12 cellular contexts compared by ENCODE assay signal in genomic region chr1:6207075-6207885, GRCh38. TPM values are rescaled to one million over a fixed set of nuclear protein-coding genes. Genes with fewer than 3 reads are reported as not detected.
DNase-seq lines count a peak whose midpoint lies in the region; ATAC-seq, FAIRE-seq and TF ChIP-seq lines count a peak whose summit lies in the region.
"Had no signal": no experiment of that assay in that cellular context is flagged by ENCODE, and none has a peak within 500 bp of the region (broad histone marks: within the 10 kb centered on the region; RNA-seq: fewer than 3 reads in every experiment).

No MANE protein-coding gene starts in this region.

- FAIRE-seq in H1 (lab: Jason Lieb, UNC) (no peak), H54 (lab: Jason Lieb, UNC) (no peak)

- H3K23ac ChIP-seq in H1 (ENCODE audit: insufficient read length), result no peak overlapping the region

- H3F3A ChIP-seq in PC-3 (ENCODE audit: low read length, unreplicated experiment) (no peaks in the 10 kb centered on the region), neural progenitor cell (ENCODE audit: low read depth) (peaks cover 44% of the 10 kb centered on the region)

- no peak overlapping the region; the same call in 1 of the 2 replicates for H2BK5ac ChIP-seq in H1 (ENCODE audit: low read depth, low read length)

- peak overlapping the region; percentile 71; the same call in 1 of the 2 replicates for H3K18ac ChIP-seq in H1 (ENCODE audit: extremely low read depth, low read length)

- H4K20me1 ChIP-seq in PC-3 (ENCODE audit: low read length) (no peaks in the 10 kb centered on the region), H1 (replicated peaks in 1 of 2; ENCODE audit: control insufficient read depth in 1 of 2, insufficient read depth in 2 of 2, low read length in 2 of 2) (peaks cover 0 to 7% of the 10 kb centered on the region in 2 experiments), neural progenitor cell (ENCODE audit: low read depth) (peaks cover 3% of the 10 kb centered on the region)

- CTCF ChIA-PET in PC-3 (lab: Charles Lee), result no interaction called here
- CTCF ChIA-PET in H1 (lab: Charles Lee; ENCODE audit: partially characterized antibody), result interaction anchor here (0.7 to 17.1 kb wide), 14 partner anchors 9 to 212 kb away, joined by 3 to 353 read pairs (median 4); partner anchors contain the start of genes HES2, HES3 and ICMT

- TF ChIP-seq CTCF in PC-3 (conservative IDR thresholded peaks at IDR 0.05; ENCODE audit: low read depth, low read length) (no peak), H1 (IDR thresholded peaks at IDR 0.05; ENCODE audit: control extremely low read depth in 1 of 3, insufficient read depth in 1 of 3, low read depth in 1 of 3, low read length in 3 of 3) (no peak), neural progenitor cell (IDR thresholded peaks at IDR 0.05) (no peak), ovary (IDR thresholded peaks at IDR 0.05) (no peak)

- no peak overlapping the region for H4K5ac ChIP-seq in H1 (ENCODE audit: insufficient read length, low read depth, low read length)

- peaks cover 20% of the 10 kb centered on the region; the same call in 1 of the 2 replicates for H3K23me2 ChIP-seq in H1 (ENCODE audit: low read depth, low read length)

- TF ChIP-seq POLR2A in H1 (IDR thresholded peaks at IDR 0.05; ENCODE audit: control extremely low read depth in 1 of 2, low read depth in 2 of 2, low read length in 2 of 2), result no peak
- no peak for TF ChIP-seq POLR2A in H54 (IDR thresholded peaks at IDR 0.05; ENCODE audit: low read depth, low read length)
- no peak for TF ChIP-seq POLR2A in ovary (IDR thresholded peaks at IDR 0.05)

- H3K27ac Mint-ChIP-seq in neural progenitor cell, result no peak overlapping the region

- TSS peak; percentile 57 for BruUV-seq in PC-3 (replicated peaks; lab: Mats Ljungman, UMichigan)

- POLR2A ChIA-PET in PC-3 (lab: Charles Lee; ENCODE audit: unreplicated experiment), result no interaction called here
- POLR2A ChIA-PET in H1 (lab: Charles Lee; ENCODE audit: partially characterized antibody), result interaction anchor here (0.6 to 5.6 kb wide), 16 partner anchors 8 to 259 kb away, joined by 3 to 78 read pairs (median 6); partner anchors contain the start of genes HES3, ICMT, RPL22 and TNFRSF25

- H3K27ac ChIP-seq in PC-3 (ENCODE audit: low read length) (peak overlapping the region; percentile 81; the same call in 1 of the 2 replicates), H1 (ENCODE audit: low read depth, low read length) (no peak overlapping the region), neural progenitor cell (no peak overlapping the region), ovary (no peak overlapping the region)

- H3K4ac ChIP-seq in H1 (replicated peaks; ENCODE audit: insufficient read length, low read depth, low read length), result no peak overlapping the region

- DNase-seq in PC-3 (no peak), H1 (ENCODE audit: low read depth in 1 of 2, low spot score in 2 of 2) (no peak), neural progenitor cell (ENCODE audit: low spot score) (no peak), NCI-H146 (lab: John Stamatoyannopoulos, UW) (no peak), H54 (ENCODE audit: insufficient read length, low spot score) (no peak), ovary (no peak)
- DNase-seq: KG1, NCI-H226 had no signal

- peaks cover 14% of the 10 kb centered on the region; the same call in 1 of the 2 replicates for H3K4me1 ChIP-seq in PC-3 (ENCODE audit: insufficient read depth, low read length)
- peaks cover 0 to 31% (median 24%) of the 10 kb centered on the region in 4 experiments; a peak in 6 of 7 replicates for H3K4me1 ChIP-seq in H1 (replicated peaks in 1 of 4; ENCODE audit: control insufficient read depth in 3 of 4, insufficient read depth in 4 of 4, low read length in 3 of 4)
- peaks cover 14% of the 10 kb centered on the region for H3K4me1 ChIP-seq in neural progenitor cell
- peaks cover 13% of the 10 kb centered on the region for H3K4me1 ChIP-seq in ovary (ENCODE audit: insufficient read depth)

- no peaks in the 10 kb centered on the region for H3K9me3 ChIP-seq in PC-3 (ENCODE audit: low read length)
- no peaks in the 10 kb centered on the region for H3K9me3 ChIP-seq in H1 (ENCODE audit: insufficient read depth in 2 of 2, low read depth in 1 of 2, low read length in 1 of 2)
- no peaks in the 10 kb centered on the region for H3K9me3 ChIP-seq in neural progenitor cell (ENCODE audit: low read depth)
- H3K9me3 ChIP-seq in ovary, result no peaks in the 10 kb centered on the region
- H3K9me3 ChIP-seq: mucosa of descending colon had no signal

- no peak for ATAC-seq in PC-3
- ATAC-seq: SK-N-SH treated with all-trans-retinoic acid at 6 μM for 48 hours had no signal

- no peak overlapping the region for H2BK12ac ChIP-seq in H1 (ENCODE audit: low read depth, low read length)

- H4K91ac ChIP-seq in H1 (replicated peaks; ENCODE audit: insufficient read length, low read length), result no peak overlapping the region

- H3K79me1 ChIP-seq in H1 (ENCODE audit: low read depth, low read length), result no peaks in the 10 kb centered on the region

- H3K27me3 ChIP-seq in PC-3 (ENCODE audit: low read length) (no peaks in the 10 kb centered on the region), H1 (replicated peaks in 1 of 4; ENCODE audit: control insufficient read depth in 3 of 4, extremely low read depth in 1 of 4, insufficient read depth in 3 of 4, low read length in 3 of 4) (peaks cover 1 to 52% (median 40%) of the 10 kb centered on the region in 4 experiments), neural progenitor cell (peaks cover 49% of the 10 kb centered on the region), ovary (no peaks in the 10 kb centered on the region)

- TF ChIP-seq EP300 in H1 (IDR thresholded peaks at IDR 0.05; ENCODE audit: borderline replicate concordance in 1 of 2, low read depth in 2 of 2, low read length in 2 of 2) (no peak), ovary (IDR thresholded peaks at IDR 0.05) (no peak)

- H3K14ac ChIP-seq in H1 (ENCODE audit: insufficient read length), result no peak overlapping the region

- H3K27me3 Mint-ChIP-seq in neural progenitor cell (ENCODE audit: insufficient read depth, low read depth), result peaks cover 10% of the 10 kb centered on the region

- peaks cover 11% of the 10 kb centered on the region for H3K4me1 Mint-ChIP-seq in neural progenitor cell

- WGBS in H1 (ENCODE audit: extremely low coverage in 1 of 2, insufficient coverage in 1 of 2, insufficient read length in 1 of 2, insufficient replicate concordance in 2 of 2, low coverage in 1 of 2, low lambda C conversion rate in 2 of 2, missing lambda C conversion rate in 1 of 2), 2 experiments, result 79% methylated on average over 18 of the region's 19 CpGs; no CpG with 5 or more reads in 1 of the 2 experiments
- 84 to 91% (median 88%) methylated on average over 18 to 19 of the region's 19 CpGs for WGBS in ovary, 3 donors

- H3K9ac ChIP-seq in PC-3 (ENCODE audit: low read length) (peak overlapping the region; percentile 89), H1 (replicated peaks in 1 of 4; ENCODE audit: extremely low read depth in 1 of 4, low read depth in 3 of 4, low read length in 3 of 4) (no peak overlapping the region), neural progenitor cell (no peak overlapping the region)

- H3K4me2 ChIP-seq in PC-3 (ENCODE audit: low read length) (peak overlapping the region; percentile 89), H1 (ENCODE audit: insufficient read depth in 1 of 2, low read depth in 2 of 2, low read length in 2 of 2) (peak overlapping the region; percentile 57 to 92), neural progenitor cell (no peak overlapping the region)

- H3K4me3 Mint-ChIP-seq in neural progenitor cell, result peak overlapping the region; percentile 72

- intact Hi-C loops in PC-3 (cut with micrococcal nuclease), result loop anchor here (5.0 kb wide), 2 partner anchors 40 to 95 kb away; no protein-coding TSS in a partner anchor
- intact Hi-C loops in ovary (cut with DNase I), result loop anchor here in 1 of 4 donors (10.0 kb wide), 1 partner anchor 152 kb away; no protein-coding TSS in a partner anchor

- no peaks in the 10 kb centered on the region for H3K9me2 ChIP-seq in PC-3 (replicated peaks; ENCODE audit: low read length)

- H2BK20ac ChIP-seq in H1 (ENCODE audit: low read length), result 0 out of 2 replicates have a peak overlapping the region, but pooled peaks have one; percentile 21

- H2AFZ ChIP-seq in PC-3 (ENCODE audit: low read length) (no peak overlapping the region), H1 (ENCODE audit: low read length) (no peak overlapping the region), neural progenitor cell (replicated peaks) (no peak overlapping the region)

- H3K4me3 ChIP-seq in GM08714 (ENCODE audit: low read length) (peak overlapping the region; percentile 64; the same call in 1 of the 2 replicates), PC-3 (ENCODE audit: low read length) (peak overlapping the region; percentile 79), H1 (ENCODE audit: extremely low read depth in 1 of 4, insufficient read depth in 2 of 4, low read depth in 3 of 4, low read length in 4 of 4) (peak overlapping the region in 2 of 4 experiments; percentile 35 to 61; a peak in 3 of 8 replicates), neural progenitor cell (no peak overlapping the region), ovary (no peak overlapping the region)

- no peaks in the 10 kb centered on the region for H3K36me3 Mint-ChIP-seq in neural progenitor cell

- no peak for TF ChIP-seq RAD21 in H1 (IDR thresholded peaks at IDR 0.05 in 1 of 2, conservative IDR thresholded peaks at IDR 0.05 in 1 of 2; ENCODE audit: low read depth in 2 of 2, low read length in 2 of 2)

- no peak overlapping the region for H3K56ac ChIP-seq in H1 (replicated peaks; ENCODE audit: insufficient read length, low read depth, low read length)

- peaks cover 28% of the 10 kb centered on the region for H3K36me3 ChIP-seq in PC-3 (ENCODE audit: low read depth, low read length)
- H3K36me3 ChIP-seq in H1 (ENCODE audit: control insufficient read depth in 2 of 4, insufficient read depth in 4 of 4, low read length in 3 of 4), result no peaks in the 10 kb centered on the region
- no peaks in the 10 kb centered on the region for H3K36me3 ChIP-seq in neural progenitor cell
- no peaks in the 10 kb centered on the region for H3K36me3 ChIP-seq in ovary

- H2BK120ac ChIP-seq in H1 (replicated peaks; ENCODE audit: low read depth, low read length), result no peak overlapping the region

- no peaks in the 10 kb centered on the region for H3K9me3 Mint-ChIP-seq in neural progenitor cell

- H2AK5ac ChIP-seq in H1 (ENCODE audit: low read depth, low read length), result peak overlapping the region; percentile 65; the same call in 1 of the 2 replicates

- peaks cover 34% of the 10 kb centered on the region for H3K79me2 ChIP-seq in PC-3 (ENCODE audit: low read length)
- no peaks in the 10 kb centered on the region for H3K79me2 ChIP-seq in H1 (ENCODE audit: control insufficient read depth in 1 of 2, insufficient read depth in 2 of 2, low read length in 2 of 2)
- no peaks in the 10 kb centered on the region for H3K79me2 ChIP-seq in neural progenitor cell (ENCODE audit: low read depth)

- H4K8ac ChIP-seq in H1 (ENCODE audit: extremely low read depth, insufficient read depth, low read length), result no peak overlapping the region; the same call in 1 of the 2 replicates

- no peak overlapping the region for H2BK15ac ChIP-seq in H1 (ENCODE audit: low read length)

RNA-seq across cellular contexts. Expression of gene RNF207, which starts 1.4 kb away (rescaled TPM):
- total RNA-seq in PC-3 (2014; rRNA removed) (95.4 and 128 TPM in 2 replicates), neural progenitor cell (ENCODE audit: low replicate concordance) (3.1 and 5.9 TPM in 2 replicates), ovary (10 to 100 TPM in 2 of 7 donors, 1 to 10 TPM in 5; 2.3 to 24.4 (median 7.8) TPM)
- 3.9 and 4.2 TPM in 2 replicates for total RNA-seq in H1 (2021; fragmentation: NEBNext Ultra II Directional; extraction: Animal tissue kit (Norgen Biotek cat#: 25700))
- polyA plus RNA-seq in H1 (2011; rRNA removed) (5.4 and 15.9 TPM in 2 replicates), ovary (1 to 10 TPM; 2.0 to 3.0 TPM)
- 9.2 TPM for polyA plus RNA-seq in H1 (2011; cell fraction: cytosol; rRNA removed)
- polyA plus RNA-seq in H1 (2011; cell fraction: nucleus; rRNA removed), result 47.4 TPM
- 2.6 to 5.0 TPM (median 3.8 TPM) in 4 replicates for polyA plus RNA-seq in H1 (2012, experiment 1 of 2)
- polyA plus RNA-seq in H1 (2012, experiment 2 of 2), result 2.8 TPM
- polyA plus RNA-seq in H1 (2013, experiment 1 of 2), result 4.3 TPM
- 3.0 TPM for polyA plus RNA-seq in H1 (2013, experiment 2 of 2)
- 4.7 and 6.1 TPM in 2 replicates for polyA minus RNA-seq in H1 (2011; rRNA and poly(A)+ RNA removed)
- 5.7 TPM for polyA minus RNA-seq in H1 (2011; cell fraction: cytosol; rRNA and poly(A)+ RNA removed)
- 17.2 TPM for polyA minus RNA-seq in H1 (2011; cell fraction: nucleus; rRNA and poly(A)+ RNA removed)

RNA-seq across cellular contexts. Expression of gene RPL22, which starts 7.9 kb away (rescaled TPM):
- total RNA-seq in PC-3 (2014; rRNA removed) (283 and 297 TPM in 2 replicates), neural progenitor cell (ENCODE audit: low replicate concordance) (261 and 410 TPM in 2 replicates), ovary (1,000 to 10,000 TPM in 1 of 7 donors, 100 to 1,000 TPM in 6; 379 to 1,097 (median 715) TPM)
- total RNA-seq in H1 (2021; fragmentation: NEBNext Ultra II Directional; extraction: Animal tissue kit (Norgen Biotek cat#: 25700)), result 521 and 545 TPM in 2 replicates
- polyA plus RNA-seq in H1 (2011; rRNA removed) (66.8 and 133 TPM in 2 replicates), ovary (1,000 to 10,000 TPM in 1 of 2 donors, 100 to 1,000 TPM in 1; 619 to 2,062 TPM)
- 234 TPM for polyA plus RNA-seq in H1 (2011; cell fraction: cytosol; rRNA removed)
- polyA plus RNA-seq in H1 (2011; cell fraction: nucleus; rRNA removed), result 28.4 TPM
- polyA plus RNA-seq in H1 (2012, experiment 1 of 2), result 870 to 2,565 TPM (median 1,339 TPM) in 4 replicates
- 330 TPM for polyA plus RNA-seq in H1 (2012, experiment 2 of 2)
- polyA plus RNA-seq in H1 (2013, experiment 1 of 2), result 1,194 TPM
- polyA plus RNA-seq in H1 (2013, experiment 2 of 2), result 1,207 TPM
- polyA minus RNA-seq in H1 (2011; rRNA and poly(A)+ RNA removed), result 27.6 and 29.8 TPM in 2 replicates
- 49.7 TPM for polyA minus RNA-seq in H1 (2011; cell fraction: cytosol; rRNA and poly(A)+ RNA removed)
- polyA minus RNA-seq in H1 (2011; cell fraction: nucleus; rRNA and poly(A)+ RNA removed), result 47.9 TPM

RNA-seq across cellular contexts. Expression of gene CHD5, which starts 27.2 kb away (rescaled TPM):
- total RNA-seq in PC-3 (2014; rRNA removed) (0.55 and 2.8 TPM in 2 replicates), neural progenitor cell (ENCODE audit: low replicate concordance) (0.17 and 0.22 TPM in 2 replicates), ovary (under 1 TPM; under 0.01 to 0.54 (median 0.23) TPM)
- 0.94 and 1.8 TPM in 2 replicates for total RNA-seq in H1 (2021; fragmentation: NEBNext Ultra II Directional; extraction: Animal tissue kit (Norgen Biotek cat#: 25700))
- polyA plus RNA-seq in H1 (2011; rRNA removed) (0.42 and 0.58 TPM in 2 replicates), ovary (under 1 TPM; 0.12 to 0.29 TPM)
- polyA plus RNA-seq in H1 (2011; cell fraction: cytosol; rRNA removed), result 0.48 TPM
- polyA plus RNA-seq in H1 (2011; cell fraction: nucleus; rRNA removed), result 3.5 TPM
- 0.48 to 1.5 TPM (median 0.97 TPM) in 4 replicates for polyA plus RNA-seq in H1 (2012, experiment 1 of 2)
- 0.43 TPM for polyA plus RNA-seq in H1 (2012, experiment 2 of 2)
- polyA plus RNA-seq in H1 (2013, experiment 1 of 2), result 0.77 TPM
- polyA plus RNA-seq in H1 (2013, experiment 2 of 2), result 0.31 TPM
- polyA minus RNA-seq in H1 (2011; rRNA and poly(A)+ RNA removed), result 0.47 and 0.80 TPM in 2 replicates
- 0.37 TPM for polyA minus RNA-seq in H1 (2011; cell fraction: cytosol; rRNA and poly(A)+ RNA removed)
- 0.90 TPM for polyA minus RNA-seq in H1 (2011; cell fraction: nucleus; rRNA and poly(A)+ RNA removed)

RNA-seq across cellular contexts. Expression of gene ICMT, which starts 28.5 kb away (rescaled TPM):
- total RNA-seq in PC-3 (2014; rRNA removed) (210 and 215 TPM in 2 replicates), neural progenitor cell (ENCODE audit: low replicate concordance) (88.4 and 118 TPM in 2 replicates), ovary (10 to 100 TPM; 13.2 to 39.3 (median 29.9) TPM)
- total RNA-seq in H1 (2021; fragmentation: NEBNext Ultra II Directional; extraction: Animal tissue kit (Norgen Biotek cat#: 25700)), result 105 and 106 TPM in 2 replicates
- polyA plus RNA-seq in H1 (2011; rRNA removed) (67.4 and 68.4 TPM in 2 replicates), ovary (10 to 100 TPM; 14.8 to 57.9 TPM)
- 70.0 TPM for polyA plus RNA-seq in H1 (2011; cell fraction: cytosol; rRNA removed)
- 53.5 TPM for polyA plus RNA-seq in H1 (2011; cell fraction: nucleus; rRNA removed)
- polyA plus RNA-seq in H1 (2012, experiment 1 of 2), result 72.0 to 85.5 TPM (median 82.2 TPM) in 4 replicates
- polyA plus RNA-seq in H1 (2012, experiment 2 of 2), result 66.0 TPM
- polyA plus RNA-seq in H1 (2013, experiment 1 of 2), result 80.2 TPM
- 101 TPM for polyA plus RNA-seq in H1 (2013, experiment 2 of 2)
- 101 and 111 TPM in 2 replicates for polyA minus RNA-seq in H1 (2011; rRNA and poly(A)+ RNA removed)
- 77.6 TPM for polyA minus RNA-seq in H1 (2011; cell fraction: cytosol; rRNA and poly(A)+ RNA removed)
- 47.2 TPM for polyA minus RNA-seq in H1 (2011; cell fraction: nucleus; rRNA and poly(A)+ RNA removed)

RNA-seq across cellular contexts. Expression of gene HES3, which starts 36.7 kb away (rescaled TPM):
- total RNA-seq in PC-3 (2014; rRNA removed), result not detected in 2 replicates
- 54.3 and 67.9 TPM in 2 replicates for total RNA-seq in H1 (2021; fragmentation: NEBNext Ultra II Directional; extraction: Animal tissue kit (Norgen Biotek cat#: 25700))
- 38.8 and 105 TPM in 2 replicates for polyA plus RNA-seq in H1 (2011; rRNA removed)
- 39.6 TPM for polyA plus RNA-seq in H1 (2011; cell fraction: cytosol; rRNA removed)
- polyA plus RNA-seq in H1 (2011; cell fraction: nucleus; rRNA removed), result 96.6 TPM
- 54.8 to 62.4 TPM (median 58.8 TPM) in 4 replicates for polyA plus RNA-seq in H1 (2012, experiment 1 of 2)
- polyA plus RNA-seq in H1 (2012, experiment 2 of 2), result 66.2 TPM
- 28.3 TPM for polyA plus RNA-seq in H1 (2013, experiment 1 of 2)
- polyA plus RNA-seq in H1 (2013, experiment 2 of 2), result 27.2 TPM
- 4.3 and 6.6 TPM in 2 replicates for polyA minus RNA-seq in H1 (2011; rRNA and poly(A)+ RNA removed)
- 51.3 TPM for polyA minus RNA-seq in H1 (2011; cell fraction: cytosol; rRNA and poly(A)+ RNA removed)
- polyA minus RNA-seq in H1 (2011; cell fraction: nucleus; rRNA and poly(A)+ RNA removed), result 55.7 TPM
- total RNA-seq in neural progenitor cell (ENCODE audit: low replicate concordance), result 5.5 and 22.2 TPM in 2 replicates
- total RNA-seq in ovary, result not detected
- polyA plus RNA-seq in ovary, result not detected
- total RNA-seq: G401, mucosa of descending colon had no signal

Comparison
In these comparisons a context has a peak if more than half of its experiments do, and no peak if none do; other contexts are left out.
1. H3K4me3 ChIP-seq: peak in GM08714 (single experiment) and PC-3 (single experiment); none in neural progenitor cell (single experiment) and ovary (single experiment).